8 cellular contexts compared by ENCODE assay signal in the genomic region with DNA sequence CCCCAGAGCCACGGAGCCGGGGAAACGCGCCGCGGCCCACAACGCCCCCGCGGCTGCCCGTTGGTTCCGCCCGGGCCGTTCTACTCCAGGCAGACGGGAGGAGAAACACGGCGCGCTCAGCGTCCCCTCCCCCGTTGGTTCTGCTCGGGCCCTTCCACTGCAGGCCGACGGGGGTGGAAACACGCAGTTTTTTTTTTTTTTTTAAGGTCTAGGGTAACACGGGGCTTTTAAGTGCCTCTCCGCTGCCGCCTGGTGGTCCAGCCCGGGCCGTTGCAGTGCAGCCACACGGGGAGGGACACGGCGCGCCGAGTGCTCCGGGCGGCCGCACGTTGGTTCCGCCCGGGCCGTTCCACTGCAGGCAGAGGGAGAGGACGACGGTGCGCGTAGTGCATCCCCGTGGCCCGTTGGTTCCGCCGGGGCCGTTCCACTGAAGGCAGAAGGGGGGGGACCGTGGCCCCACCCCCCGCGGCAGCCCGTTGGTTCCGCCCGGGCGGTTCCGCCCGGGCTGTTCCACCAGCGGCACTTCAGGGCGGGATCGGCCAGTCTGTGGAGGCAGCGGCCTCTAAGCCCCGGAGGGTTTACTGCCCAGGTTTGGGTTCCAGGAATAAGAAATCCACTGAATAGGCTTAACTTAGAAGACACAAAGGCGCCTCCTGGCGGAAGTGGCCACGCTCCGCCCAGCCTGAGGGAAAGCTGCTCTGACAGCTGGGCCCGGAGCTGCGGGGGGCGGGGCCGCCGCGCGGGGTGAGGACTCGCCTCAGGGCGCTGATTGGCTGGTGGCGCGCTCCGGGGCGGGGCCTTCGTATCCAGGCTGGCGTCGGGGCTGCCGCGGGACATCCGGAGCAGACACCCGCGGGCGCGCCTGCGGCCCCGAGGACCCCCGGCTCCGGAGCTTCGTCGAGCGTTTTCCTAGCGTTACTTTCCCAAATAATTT.
DNase-seq lines count a peak whose midpoint lies in the region; ATAC-seq and TF ChIP-seq lines count a peak whose summit lies in the region.
"Not testable (repeated sequence)": the region's sequence is repeated elsewhere in the genome, so short reads cannot be mapped to it uniquely, and the experiment has no call there.

Gene SLC35E2B, minus strand, starts transcription at position 82 of the 934 bp plus-strand sequence. CDS start 16,096 bp downstream, outside the sequence.

- H3K4me1 ChIP-seq in mucosa of rectum (ENCODE audit: control insufficient read depth in 2 of 2, insufficient read depth in 2 of 2, low read length in 2 of 2) = not testable (repeated sequence)

- H3K4me3 ChIP-seq in mucosa of rectum (ENCODE audit: low read length in 2 of 2) = peak within 1 kb of the TSS; percentile 44 to 61

- peak within 1 kb of the TSS; percentile 84 for H3K27ac ChIP-seq in epithelial cell of prostate
- H3K27ac ChIP-seq in mucosa of rectum (ENCODE audit: low read depth in 2 of 2, low read length in 2 of 2) = peak within 1 kb of the TSS; percentile 79 to 81

- TF ChIP-seq RAD21 in Ishikawa (IDR thresholded peaks at IDR 0.05; ENCODE audit: low read depth) = not testable (repeated sequence)

- not testable (repeated sequence) for H3K9me3 ChIP-seq in mucosa of rectum (ENCODE audit: control insufficient read depth in 2 of 2, low read length in 2 of 2)

- DNase-seq in DMS 273 treated with DMSO at 0.1 percent for 48 hours (lab: John Stamatoyannopoulos, UW) (peak; percentile 71), OCI-M2 (lab: John Stamatoyannopoulos, UW; ENCODE audit: unreplicated experiment) (peak; percentile 15), activated T-cell treated with anti-CD3 and anti-CD28 coated beads for 24 hours (ENCODE audit: low read depth) (peak; percentile 87), epithelial cell of prostate (ENCODE audit: low read depth, low spot score) (peak; percentile 24)
- peak; percentile 92 for DNase-seq in stimulated activated CD8-positive, alpha-beta memory T cell treated with anti-CD3 and anti-CD28 coated beads, Interleukin-4, amount 100 ng/mL, for 24 hours (ENCODE audit: low read depth)

- peak within 1 kb of the TSS in 1 of 2 donors; percentile 56 for H3K9ac ChIP-seq in mucosa of rectum (ENCODE audit: low read depth in 1 of 2, low read length in 2 of 2)

- not testable (repeated sequence) for H3K36me3 ChIP-seq in mucosa of rectum (ENCODE audit: control insufficient read depth in 2 of 2, insufficient read depth in 2 of 2, low read length in 2 of 2)

- not testable (repeated sequence) for H3K27me3 ChIP-seq in mucosa of rectum (ENCODE audit: control insufficient read depth in 2 of 2, insufficient read depth in 2 of 2, low read length in 2 of 2)

- ATAC-seq in GM21576 (IDR thresholded peaks at IDR 0.05; ENCODE audit: unreplicated experiment) = peak; percentile 73

- peak; percentile 67 for TF ChIP-seq EP300 in Ishikawa (IDR thresholded peaks at IDR 0.05; ENCODE audit: borderline replicate concordance)

TF ChIP-seq in Ishikawa, 13 proteins besides CTCF, POLR2A, EP300 and RAD21:
- TF ChIP-seq, protein P1, sequence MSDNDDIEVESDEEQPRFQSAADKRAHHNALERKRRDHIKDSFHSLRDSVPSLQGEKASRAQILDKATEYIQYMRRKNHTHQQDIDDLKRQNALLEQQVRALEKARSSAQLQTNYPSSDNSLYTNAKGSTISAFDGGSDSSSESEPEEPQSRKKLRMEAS (IDR thresholded peaks at IDR 0.05) = peak; percentile 59
- TF ChIP-seq EGR1 (IDR thresholded peaks at IDR 0.05) = peak; percentile 46; the same call in 1 of the 2 replicates
TF ChIP-seq in Ishikawa: peak in this region for 2; not testable (repeated sequence) for 11.

Comparison
In these comparisons a context has a peak if more than half of its experiments do, and no peak if none do; other contexts are left out.
1. Peak in every context shown above with its lines: DNase-seq, ATAC-seq, H3K4me3 ChIP-seq and H3K27ac ChIP-seq.
2. DNase-seq: peak in every context shown above with its lines; median percentile 92 in stimulated activated CD8-positive, alpha-beta memory T cell treated with anti-CD3 and anti-CD28 coated beads, Interleukin-4, amount 100 ng/mL, for 24 hours; 87 in activated T-cell treated with anti-CD3 and anti-CD28 coated beads for 24 hours; 71 in DMS 273 treated with DMSO at 0.1 percent for 48 hours; 24 in epithelial cell of prostate; 15 in OCI-M2.